Comparison of ENCODE assay signal across 14 cellular contexts in genomic region chr3:94716326-94717018, GRCh38.
DNase-seq lines count a peak whose midpoint lies in the region; ATAC-seq and TF ChIP-seq lines count a peak whose summit lies in the region.
"Had no signal": no experiment of that assay in that cellular context is flagged by ENCODE, and none has a peak within 500 bp of the region (broad histone marks: within the 10 kb centered on the region; RNA-seq: fewer than 3 reads in every experiment).

No MANE protein-coding gene starts in this region.

- H3K27me3 ChIP-seq in breast epithelium, result no peaks in the 10 kb centered on the region
- no peaks in the 10 kb centered on the region for H3K27me3 ChIP-seq in kidney epithelial cell (ENCODE audit: control insufficient read depth, insufficient read depth, low read length)
- H3K27me3 ChIP-seq: tibial artery had no signal

- POLR2A ChIA-PET in MCF 10A (lab: Yijun Ruan, JAX) (interaction anchor here (0.5 kb wide), 1 partner anchor 380 kb away, joined by 3 read pairs; no protein-coding TSS in a partner anchor), WTC11 (lab: Charles Lee) (no interaction called here)

- H3K27ac Mint-ChIP-seq in MCF 10A (ENCODE audit: low read depth, unreplicated experiment) (no peak overlapping the region), WTC11 (no peak overlapping the region), type B pancreatic cell (no peak overlapping the region)
- H3K27ac Mint-ChIP-seq: activated naive CD8-positive, alpha-beta T cell treated with anti-CD3 and anti-CD28 coated beads, Interleukin-2, amount 10 ng/mL, durations not matched to agents 7 days and 5 days had no signal

- H3K9me3 Mint-ChIP-seq in MCF 10A (ENCODE audit: unreplicated experiment) (no peaks in the 10 kb centered on the region), WTC11 (no peaks in the 10 kb centered on the region), type B pancreatic cell (no peaks in the 10 kb centered on the region)
- H3K9me3 Mint-ChIP-seq: activated naive CD8-positive, alpha-beta T cell treated with anti-CD3 and anti-CD28 coated beads, Interleukin-2, amount 10 ng/mL, durations not matched to agents 7 days and 5 days had no signal

- H3K27ac ChIP-seq in breast epithelium, result no peak overlapping the region
- H3K27ac ChIP-seq: tibial artery had no signal

- CTCF ChIA-PET in MCF 10A (lab: Yijun Ruan, JAX), result interaction anchor here (0.7 to 1.4 kb wide), 13 partner anchors 8 to 723 kb away, joined by 3 to 9 read pairs (median 3); no protein-coding TSS in a partner anchor
- CTCF ChIA-PET in WTC11 (lab: Charles Lee), result interaction anchor here (1.1 kb wide), 1 partner anchor 467 kb away, joined by 3 read pairs; no protein-coding TSS in a partner anchor

- H3K27me3 Mint-ChIP-seq in MCF 10A (ENCODE audit: insufficient read depth, unreplicated experiment), result peaks cover 70% of the 10 kb centered on the region
- no peaks in the 10 kb centered on the region for H3K27me3 Mint-ChIP-seq in WTC11 (ENCODE audit: low read depth)
- peaks cover 32% of the 10 kb centered on the region for H3K27me3 Mint-ChIP-seq in type B pancreatic cell
- H3K27me3 Mint-ChIP-seq: activated naive CD8-positive, alpha-beta T cell treated with anti-CD3 and anti-CD28 coated beads, Interleukin-2, amount 10 ng/mL, durations not matched to agents 7 days and 5 days had no signal

- ATAC-seq in WTC11, result no peak
- ATAC-seq in GM21529 (IDR thresholded peaks at IDR 0.05; ENCODE audit: unreplicated experiment), result no peak

- peak; percentile 40 for DNase-seq in MCF 10A (ENCODE audit: unreplicated experiment)
- no peak for DNase-seq in breast epithelium (ENCODE audit: low spot score in 2 of 2)
- peak; percentile 9 for DNase-seq in WTC11 (ENCODE audit: low spot score)
- no peak for DNase-seq in kidney epithelial cell (ENCODE audit: low read depth)
- no peak for DNase-seq in type B pancreatic cell (ENCODE audit: extremely low spot score, unreplicated experiment)
- DNase-seq in stimulated activated CD4-positive, alpha-beta T cell treated with anti-CD3 and anti-CD28 coated beads, Interleukin-2, amount 100 ng/mL, for 48 hours, result no peak
- no peak for DNase-seq in NK-92 treated with Interleukin-12 subunit alpha and Interleukin-12 subunit beta, amount 100 ng/mL, for 24 hours (lab: John Stamatoyannopoulos, UW)
- DNase-seq: activated CD8-positive, alpha-beta memory T cell treated with anti-CD3 and anti-CD28 coated beads, Interleukin-2, amount 50 U/mL, for 4 hours; activated naive CD8-positive, alpha-beta T cell treated with anti-CD3 and anti-CD28 coated beads, Interleukin-2, amount 10 ng/mL, durations not matched to agents 7 days and 5 days; KBM-7; NCI-H1694; NCI-H526 treated with DMSO at 0.1 percent for 48 hours; tibial artery had no signal

- H3K4me3 ChIP-seq in breast epithelium (no peak overlapping the region), kidney epithelial cell (ENCODE audit: low read depth, low read length) (no peak overlapping the region)
- H3K4me3 ChIP-seq: tibial artery had no signal

- TF ChIP-seq CTCF in MCF 10A (IDR thresholded peaks at IDR 0.05; ENCODE audit: unreplicated experiment) (peak; percentile 10), breast epithelium (IDR thresholded peaks at IDR 0.05) (no peak), WTC11 (IDR thresholded peaks at IDR 0.05) (no peak), kidney epithelial cell (IDR thresholded peaks at IDR 0.05; ENCODE audit: insufficient read depth, low read length, poor library complexity, severe bottlenecking) (peak; percentile 35), type B pancreatic cell (conservative IDR thresholded peaks at IDR 0.05) (peak; percentile 25)

- no peak overlapping the region for H3K4me3 Mint-ChIP-seq in MCF 10A (ENCODE audit: unreplicated experiment)
- H3K4me3 Mint-ChIP-seq in WTC11, result no peak overlapping the region
- no peak overlapping the region for H3K4me3 Mint-ChIP-seq in type B pancreatic cell
- H3K4me3 Mint-ChIP-seq: activated naive CD8-positive, alpha-beta T cell treated with anti-CD3 and anti-CD28 coated beads, Interleukin-2, amount 10 ng/mL, durations not matched to agents 7 days and 5 days had no signal

- no peaks in the 10 kb centered on the region for H3K4me1 ChIP-seq in breast epithelium
- H3K4me1 ChIP-seq: tibial artery had no signal

- TF ChIP-seq POLR2A in breast epithelium (IDR thresholded peaks at IDR 0.05), result no peak

- intact Hi-C loops in MCF 10A (cut with micrococcal nuclease) (loop anchor here (1.0 kb wide), 3 partner anchors 380 to 467 kb away; no protein-coding TSS in a partner anchor), breast epithelium (cut with DNase I; ENCODE audit: low total_unique reads) (no loop called here)

- H3K4me1 Mint-ChIP-seq in MCF 10A (ENCODE audit: insufficient read depth, unreplicated experiment), result no peaks in the 10 kb centered on the region
- no peaks in the 10 kb centered on the region for H3K4me1 Mint-ChIP-seq in WTC11
- no peaks in the 10 kb centered on the region for H3K4me1 Mint-ChIP-seq in type B pancreatic cell (ENCODE audit: unreplicated experiment)
- H3K4me1 Mint-ChIP-seq: activated naive CD8-positive, alpha-beta T cell treated with anti-CD3 and anti-CD28 coated beads, Interleukin-2, amount 10 ng/mL, durations not matched to agents 7 days and 5 days had no signal

- no TSS peak for BruUV-seq in MCF 10A (replicated peaks; lab: Mats Ljungman, UMichigan)

- no peaks in the 10 kb centered on the region for H3K9me3 ChIP-seq in breast epithelium
- H3K9me3 ChIP-seq: tibial artery had no signal

- H3K36me3 ChIP-seq in breast epithelium, result no peaks in the 10 kb centered on the region
- H3K36me3 ChIP-seq in kidney epithelial cell (ENCODE audit: control insufficient read depth, insufficient read depth, low read length), result no peaks in the 10 kb centered on the region
- H3K36me3 ChIP-seq: tibial artery had no signal

- H3K36me3 Mint-ChIP-seq in MCF 10A (ENCODE audit: insufficient read depth, unreplicated experiment) (no peaks in the 10 kb centered on the region), WTC11 (no peaks in the 10 kb centered on the region), type B pancreatic cell (no peaks in the 10 kb centered on the region)
- H3K36me3 Mint-ChIP-seq: activated naive CD8-positive, alpha-beta T cell treated with anti-CD3 and anti-CD28 coated beads, Interleukin-2, amount 10 ng/mL, durations not matched to agents 7 days and 5 days had no signal

TF ChIP-seq in WTC11, 78 proteins besides CTCF, POLR2A, EP300 and RAD21 (continues in another document):
- TF ChIP-seq ZNF532 (CRISPR knock-in tag; IDR thresholded peaks at IDR 0.05; ENCODE audit: borderline replicate concordance), result no peak
- TF ChIP-seq ZNF425 (CRISPR knock-in tag; conservative IDR thresholded peaks at IDR 0.05), result no peak
- TF ChIP-seq TP53 (CRISPR knock-in tag; IDR thresholded peaks at IDR 0.05), result no peak
- no peak for TF ChIP-seq RORB (CRISPR knock-in tag; IDR thresholded peaks at IDR 0.05)
- no peak for TF ChIP-seq NR2C2 (CRISPR knock-in tag; IDR thresholded peaks at IDR 0.05)
- TF ChIP-seq ZNF423 (CRISPR knock-in tag; IDR thresholded peaks at IDR 0.05), result no peak
- no peak for TF ChIP-seq NR1H2 (CRISPR knock-in tag; IDR thresholded peaks at IDR 0.05)

Comparison
In these comparisons a context has a peak if more than half of its experiments do, and no peak if none do; other contexts are left out.
1. DNase-seq: peak in MCF 10A (single experiment) and WTC11 (single experiment); none in breast epithelium (0 of 2), kidney epithelial cell (single experiment), type B pancreatic cell (single experiment), stimulated activated CD4-positive, alpha-beta T cell treated with anti-CD3 and anti-CD28 coated beads, Interleukin-2, amount 100 ng/mL, for 48 hours (0 of 2) and NK-92 treated with Interleukin-12 subunit alpha and Interleukin-12 subunit beta, amount 100 ng/mL, for 24 hours (single experiment).
2. CTCF ChIP-seq: peak in MCF 10A (single experiment), kidney epithelial cell (single experiment) and type B pancreatic cell (single experiment); none in breast epithelium (0 of 3) and WTC11 (single experiment).